9 cellular contexts compared by ENCODE assay signal in the genomic region with DNA sequence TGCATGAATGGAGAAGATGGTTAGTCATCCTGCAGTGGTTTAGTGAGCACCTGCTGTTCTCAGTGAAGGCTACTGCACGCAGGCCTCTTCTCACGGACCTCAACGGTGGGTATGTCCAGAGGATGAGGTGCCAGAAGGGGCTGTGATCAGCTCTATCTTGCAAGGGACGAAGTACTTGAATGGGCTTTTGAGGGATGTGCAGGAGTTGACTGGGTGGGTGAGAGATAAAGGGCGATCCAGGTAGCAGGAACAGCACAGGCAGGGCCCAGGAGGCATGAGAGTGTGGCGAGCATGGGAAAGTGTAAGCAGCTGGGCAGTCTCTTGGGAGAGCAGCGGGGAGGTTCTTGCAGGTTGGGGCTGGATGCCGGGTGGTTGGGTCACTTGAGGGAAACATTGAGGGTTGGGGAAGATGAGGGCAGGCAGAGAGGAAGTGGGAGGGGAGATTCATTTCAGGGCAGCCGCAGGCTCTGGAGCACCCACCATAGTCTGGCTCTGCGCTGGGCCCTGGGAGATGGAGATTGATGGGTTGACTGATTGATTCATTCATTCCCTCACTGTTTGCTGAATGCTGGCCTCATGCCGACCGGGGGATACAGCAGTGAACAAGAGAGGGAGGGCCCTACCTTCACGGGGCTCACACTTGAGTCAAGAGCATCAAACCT.
DNase-seq lines count a peak whose midpoint lies in the region; ATAC-seq, FAIRE-seq and TF ChIP-seq lines count a peak whose summit lies in the region.
"Had no signal": no experiment of that assay in that cellular context is flagged by ENCODE, and none has a peak within 500 bp of the region (broad histone marks: within the 10 kb centered on the region; RNA-seq: fewer than 3 reads in every experiment).

No MANE protein-coding gene starts in this region.

- peak; percentile 51; the same call in 1 of the 2 replicates for TF ChIP-seq POLR2A in GM12891 (IDR thresholded peaks at IDR 0.05; ENCODE audit: low read depth, low read length)

- no peaks in the 10 kb centered on the region for H3K27me3 ChIP-seq in dorsolateral prefrontal cortex

- no peak overlapping the region for H3K4me3 ChIP-seq in dorsolateral prefrontal cortex

- DNase-seq in GM12891 (ENCODE audit: insufficient read length, low spot score), result peak; percentile 76
- peak; percentile 27 for DNase-seq in dedifferentiated amniotic fluid mesenchymal stem cell (ENCODE audit: extremely low spot score)
- DNase-seq in dermis blood vessel endothelial cell, result no peak
- no peak for DNase-seq in NOMO-1 treated with DMSO at 0.1 percent for 48 hours (lab: John Stamatoyannopoulos, UW; ENCODE audit: unreplicated experiment)
- no peak for DNase-seq in stimulated activated CD4-positive, alpha-beta T cell treated with anti-CD3 and anti-CD28 coated beads, Interleukin-2, amount 100 ng/mL, for 24 hours
- no peak for DNase-seq in dorsolateral prefrontal cortex
- DNase-seq: activated effector memory CD4-positive, alpha-beta T cell treated with anti-CD3 and anti-CD28 coated beads, Interleukin-2, amount 50 U/mL, for 16 hours had no signal

- no peak overlapping the region for H3K27ac ChIP-seq in dorsolateral prefrontal cortex

- no peak for FAIRE-seq in GM12891 (lab: Jason Lieb, UNC)

- intact Hi-C loops in dorsolateral prefrontal cortex (cut with DNase I), result loop anchor here in 1 of 2 donors (10.0 kb wide), 1 partner anchor 103 kb away; no protein-coding TSS in a partner anchor

- peak; percentile 76 for ATAC-seq in GM21390 (IDR thresholded peaks at IDR 0.05; ENCODE audit: unreplicated experiment)
- ATAC-seq in HG03442 (IDR thresholded peaks at IDR 0.05; ENCODE audit: unreplicated experiment), result peak; percentile 68

- no peak for TF ChIP-seq CTCF in dorsolateral prefrontal cortex (IDR thresholded peaks at IDR 0.05 in 54 of 56, conservative IDR thresholded peaks at IDR 0.05 in 2 of 56; ENCODE audit: low read depth in 1 of 56, partially characterized antibody in 56 of 56)

TF ChIP-seq in GM12891, 5 proteins besides CTCF, POLR2A, EP300 and RAD21:
- peak; percentile 86 for TF ChIP-seq POU2F2 (IDR thresholded peaks at IDR 0.05; ENCODE audit: low read depth, low read length)
- peak; percentile 80 for TF ChIP-seq POLR2AphosphoS5 (IDR thresholded peaks at IDR 0.05; ENCODE audit: low read depth, low read length)
- peak; percentile 95 for TF ChIP-seq SPI1 (IDR thresholded peaks at IDR 0.05; ENCODE audit: low read depth, low read length)
- TF ChIP-seq PAX5 (IDR thresholded peaks at IDR 0.05; ENCODE audit: insufficient read depth, low read length, severe bottlenecking), result peak; percentile 96
- TF ChIP-seq TAF1 (IDR thresholded peaks at IDR 0.05; ENCODE audit: low read depth, low read length), result peak; percentile 92

Comparison
In these comparisons a context has a peak if more than half of its experiments do, and no peak if none do; other contexts are left out.
1. DNase-seq: peak in GM12891 (single experiment) and dedifferentiated amniotic fluid mesenchymal stem cell (single experiment); none in dermis blood vessel endothelial cell (single experiment), NOMO-1 treated with DMSO at 0.1 percent for 48 hours (single experiment), stimulated activated CD4-positive, alpha-beta T cell treated with anti-CD3 and anti-CD28 coated beads, Interleukin-2, amount 100 ng/mL, for 24 hours (0 of 2) and dorsolateral prefrontal cortex (0 of 10).